ENCODE assay signal across 9 cellular contexts in the genomic region with DNA sequence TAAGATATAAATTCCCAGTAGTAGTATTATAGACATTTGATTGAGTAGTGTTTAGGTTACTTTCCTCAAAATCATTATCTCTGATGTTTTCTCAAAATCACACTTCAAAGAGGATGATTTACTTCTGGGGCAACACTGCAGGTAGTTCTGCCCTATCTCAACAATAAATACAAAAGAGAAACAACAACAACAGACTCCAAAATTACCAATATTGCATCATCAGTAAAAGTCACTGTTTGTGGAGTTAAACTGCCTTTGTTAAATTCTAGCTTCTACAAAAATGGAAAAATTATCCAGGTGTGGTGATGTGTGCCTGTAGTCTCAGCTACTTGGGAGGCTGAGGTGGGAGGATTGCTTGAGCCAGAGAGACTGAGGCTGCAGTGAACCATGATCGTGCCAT.
"Had no signal": no experiment of that assay in that cellular context is flagged by ENCODE, and none has a peak within 500 bp of the region (broad histone marks: within the 10 kb centered on the region; RNA-seq: fewer than 3 reads in every experiment).

No MANE protein-coding gene starts in this region.

- H3K36me3 ChIP-seq: HAP-1 had no signal

- H3K27ac ChIP-seq: GM23248 had no signal

- H3K9me3 Mint-ChIP-seq: H9, HFFc6 had no signal

- H3K9ac ChIP-seq: GM23248 had no signal

- H2AFZ ChIP-seq: GM23248, GM23338 had no signal

- H3K4me2 ChIP-seq: GM23338 had no signal

- ATAC-seq: GM23338, HCT116 had no signal

- DNase-seq: GM23248, GOT3, H7, H9, HCEC 1CT, HFFc6 had no signal

- H3K27ac Mint-ChIP-seq: GM23338, HFFc6 had no signal

- H3K4me3 ChIP-seq: GM23248, GM23338, HAP-1 had no signal

- H3K4me1 ChIP-seq: HAP-1 had no signal

- H3K9me3 ChIP-seq: HAP-1 had no signal

- H3K4me3 Mint-ChIP-seq: GM23338, H9, HFFc6 had no signal
